Comparison of ENCODE assay signal across 6 cellular contexts in the genomic region with DNA sequence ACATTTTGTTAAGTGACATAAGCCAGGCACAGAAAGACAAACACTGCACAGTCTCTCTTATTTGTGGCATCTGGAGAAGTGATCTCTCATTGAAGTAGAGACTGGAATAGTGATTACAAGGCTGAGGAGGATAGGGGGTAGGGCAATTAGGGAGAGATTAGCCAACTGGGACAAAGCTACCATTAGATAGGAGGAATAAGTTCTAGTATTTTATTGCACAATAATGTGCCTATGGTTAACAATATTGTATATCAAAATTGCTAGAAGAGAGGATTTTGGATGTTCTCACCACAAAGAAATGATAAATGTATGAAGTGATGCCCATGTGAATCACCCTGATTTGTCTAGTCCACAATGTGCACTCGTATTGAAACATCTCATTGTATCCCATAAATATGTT.
"Had no signal": no experiment of that assay in that cellular context is flagged by ENCODE, and none has a peak within 500 bp of the region (broad histone marks: within the 10 kb centered on the region; RNA-seq: fewer than 3 reads in every experiment).

No MANE protein-coding gene starts in this region.

- FAIRE-seq: HTR-8/SVneo had no signal

- H3K4me3 Mint-ChIP-seq: IgD-negative memory B cell had no signal

- H3K4me2 ChIP-seq: KMS-11 had no signal

- H3K27ac ChIP-seq: HL-60, KMS-11 had no signal

- H3K27ac Mint-ChIP-seq: IgD-negative memory B cell had no signal

- H3K36me3 Mint-ChIP-seq: IgD-negative memory B cell had no signal

- H3K4me1 Mint-ChIP-seq: IgD-negative memory B cell had no signal

- DNase-seq: KBM-7, KG1 had no signal

- H3K9ac ChIP-seq: KMS-11 had no signal
